ENCODE assay signal across 8 cellular contexts in the genomic region with DNA sequence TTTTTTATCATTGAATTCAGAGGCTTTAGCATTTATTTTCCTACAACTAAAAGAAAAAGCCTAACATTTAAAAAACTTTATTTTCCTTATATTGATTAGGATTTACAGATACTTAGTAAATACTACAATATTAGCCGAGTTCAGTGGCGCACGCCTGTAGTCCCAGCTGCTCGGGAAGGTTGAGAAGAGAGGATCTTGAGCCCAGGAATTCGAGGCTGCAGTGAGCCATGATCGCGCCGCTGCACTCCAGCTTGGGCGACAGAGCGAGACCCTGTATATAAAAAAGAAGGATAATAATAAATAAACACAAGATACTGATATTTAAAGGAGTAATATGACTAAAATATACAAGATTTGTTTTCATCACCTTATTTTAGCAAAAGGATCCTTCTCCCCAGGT. TPM values are rescaled to one million over a fixed set of nuclear protein-coding genes. Genes with fewer than 3 reads are reported as not detected.
DNase-seq lines count a peak whose midpoint lies in the region; TF ChIP-seq lines count a peak whose summit lies in the region.

No MANE protein-coding gene starts in this region.

- H4K20me1 ChIP-seq in fibroblast of lung (ENCODE audit: control insufficient read depth, extremely low read depth, insufficient read depth, low read length), result no peaks in the 10 kb centered on the region

- TF ChIP-seq CTCF in GM06990 (IDR thresholded peaks at IDR 0.05; ENCODE audit: insufficient read depth, low read length, poor library complexity, severe bottlenecking), result no peak
- no peak for TF ChIP-seq CTCF in Peyer's patch (IDR thresholded peaks at IDR 0.05)
- TF ChIP-seq CTCF in fibroblast of lung (conservative IDR thresholded peaks at IDR 0.05 in 1 of 2, IDR thresholded peaks at IDR 0.05 in 1 of 2; ENCODE audit: low read depth in 1 of 2, low read length in 2 of 2), result no peak

- H3K27me3 ChIP-seq in GM06990 (replicated peaks; ENCODE audit: control insufficient read depth, insufficient read depth, low read length) (no peaks in the 10 kb centered on the region), Peyer's patch (no peaks in the 10 kb centered on the region), fibroblast of lung (ENCODE audit: control insufficient read depth, insufficient read depth, low read length) (no peaks in the 10 kb centered on the region)

- H3K79me2 ChIP-seq in fibroblast of lung (ENCODE audit: control insufficient read depth, insufficient read depth, low read length), result peaks cover 10% of the 10 kb centered on the region

- H3K9me3 ChIP-seq in Peyer's patch (no peaks in the 10 kb centered on the region), fibroblast of lung (ENCODE audit: control insufficient read depth, insufficient read depth, low read depth, low read length) (no peaks in the 10 kb centered on the region)

- no peak for TF ChIP-seq POLR2A in Peyer's patch (IDR thresholded peaks at IDR 0.05)

- H3K9ac ChIP-seq in fibroblast of lung (ENCODE audit: insufficient read depth, low read length), result no peak overlapping the region

- H3K36me3 ChIP-seq in GM06990 (ENCODE audit: control insufficient read depth, insufficient read depth, low read length) (no peaks in the 10 kb centered on the region), Peyer's patch (no peaks in the 10 kb centered on the region), fibroblast of lung (ENCODE audit: control insufficient read depth, insufficient read depth, low read length) (no peaks in the 10 kb centered on the region)

- DNase-seq in GM06990 (ENCODE audit: extremely low read depth, insufficient read length), result no peak
- peak in 1 of 3 donors; percentile 49 for DNase-seq in Peyer's patch
- no peak for DNase-seq in fibroblast of lung (ENCODE audit: low read depth in 2 of 2)
- DNase-seq in renal cortical epithelial cell (ENCODE audit: low read depth), result peak; percentile 3
- DNase-seq in NCI-H2171 treated with DMSO at 0.1 percent for 48 hours (lab: John Stamatoyannopoulos, UW), result no peak
- DNase-seq in NCI-H1048 (lab: John Stamatoyannopoulos, UW), result no peak
- no peak for DNase-seq in H4 (ENCODE audit: low spot score)
- no peak for DNase-seq in AML-193 (lab: John Stamatoyannopoulos, UW)

- H2AFZ ChIP-seq in fibroblast of lung (ENCODE audit: low read length), result peak overlapping the region; percentile 38

- H3K4me3 ChIP-seq in GM06990 (replicated peaks; ENCODE audit: low read depth, low read length) (peak overlapping the region; percentile 4), Peyer's patch (peak overlapping the region in 3 of 4 donors; percentile 24 to 82 (median 64)), fibroblast of lung (replicated peaks in 1 of 4; ENCODE audit: control extremely low read depth in 1 of 4, insufficient read depth in 1 of 4, low read depth in 3 of 4, low read length in 4 of 4) (peak overlapping the region; percentile 32 to 77 (median 62))

- H3K27ac ChIP-seq in Peyer's patch (peak overlapping the region in 3 of 4 donors; percentile 81 to 91 (median 83)), fibroblast of lung (ENCODE audit: insufficient read depth, low read length) (peak overlapping the region; percentile 32)

- H3K4me1 ChIP-seq in Peyer's patch (no peaks in the 10 kb centered on the region), fibroblast of lung (ENCODE audit: control insufficient read depth, extremely low read depth, insufficient read depth, low read length) (no peaks in the 10 kb centered on the region)

- peak overlapping the region; percentile 75 for H3K4me2 ChIP-seq in fibroblast of lung (ENCODE audit: extremely low read depth, insufficient read depth, low read length)

RNA-seq across cellular contexts. Expression of a gene that starts 0.7 kb away (rescaled TPM):
- total RNA-seq in Peyer's patch (10 to 100 TPM in 2 of 4 donors, 1 to 10 TPM in 2; 5.3 to 28.9 (median 8.8) TPM), fibroblast of lung (2.3 and 3.1 TPM in 2 replicates), renal cortical epithelial cell (1.0 and 3.7 TPM in 2 replicates)
- 8.1 and 8.8 TPM in 2 replicates for polyA plus RNA-seq in fibroblast of lung
- 9.4 and 9.9 TPM in 2 replicates for polyA plus RNA-seq in fibroblast of lung (2012)
- not detected in 2 replicates for polyA minus RNA-seq in fibroblast of lung (ENCODE audit: low replicate concordance)
- total RNA-seq in H4 (2014; rRNA removed; shearing (Covaris generic)), result 1.5 and 3.7 TPM in 2 replicates

RNA-seq across cellular contexts. Expression of a gene that starts 18.1 kb away (rescaled TPM):
- 10 to 100 TPM; 11.6 to 16.6 (median 15.6) TPM for total RNA-seq in Peyer's patch
- 18.8 and 20.0 TPM in 2 replicates for total RNA-seq in fibroblast of lung
- 12.4 TPM in 2 replicates for polyA plus RNA-seq in fibroblast of lung
- 13.1 and 13.5 TPM in 2 replicates for polyA plus RNA-seq in fibroblast of lung (2012)
- polyA minus RNA-seq in fibroblast of lung (ENCODE audit: low replicate concordance), result 1.4 and 4.1 TPM in 2 replicates
- 11.1 and 17.0 TPM in 2 replicates for total RNA-seq in renal cortical epithelial cell
- total RNA-seq in H4 (2014; rRNA removed; shearing (Covaris generic)), result 27.4 and 27.5 TPM in 2 replicates

RNA-seq across cellular contexts. Expression of a gene that starts 18.2 kb away (rescaled TPM):
- 100 to 1,000 TPM in 1 of 4 donors, 10 to 100 TPM in 3; 58.1 to 109 (median 68.7) TPM for total RNA-seq in Peyer's patch
- total RNA-seq in fibroblast of lung, result 80.4 and 88.0 TPM in 2 replicates
- 181 and 187 TPM in 2 replicates for polyA plus RNA-seq in fibroblast of lung
- polyA plus RNA-seq in fibroblast of lung (2012), result 167 and 215 TPM in 2 replicates
- 5.0 and 8.1 TPM in 2 replicates for polyA minus RNA-seq in fibroblast of lung (ENCODE audit: low replicate concordance)
- total RNA-seq in renal cortical epithelial cell, result 62.9 and 76.4 TPM in 2 replicates
- total RNA-seq in H4 (2014; rRNA removed; shearing (Covaris generic)), result 163 and 188 TPM in 2 replicates

RNA-seq across cellular contexts. Expression of a gene that starts 42.2 kb away (rescaled TPM):
- total RNA-seq in Peyer's patch (not detected), fibroblast of lung (not detected in 2 replicates), renal cortical epithelial cell (not detected in 2 replicates)
- polyA plus RNA-seq in fibroblast of lung, result not detected in 2 replicates
- polyA plus RNA-seq in fibroblast of lung (2012), result not detected in 2 replicates
- not detected in 2 replicates for polyA minus RNA-seq in fibroblast of lung (ENCODE audit: low replicate concordance)
- not detected in 2 replicates for total RNA-seq in H4 (2014; rRNA removed; shearing (Covaris generic))

Comparison
In these comparisons a context has a peak if more than half of its experiments do, and no peak if none do; other contexts are left out.
1. H3K4me3 ChIP-seq: peak in every context shown above with its lines; median percentile 64 in Peyer's patch; 62 in fibroblast of lung; 4 in GM06990.